ENCODE assay signal across 1 cellular context in genomic region chr10:124724279-124725027, GRCh38.
TF ChIP-seq lines count a peak whose summit lies in the region.

No MANE protein-coding gene starts in this region.

TF ChIP-seq in HepG2, 621 proteins besides CTCF, POLR2A, EP300 and RAD21 (continued from another document and continues in another):
- TF ChIP-seq PHF20 (CRISPR knock-in tag; IDR thresholded peaks at IDR 0.05) (no peak), ZNF569 (CRISPR knock-in tag; IDR thresholded peaks at IDR 0.05; ENCODE audit: borderline replicate concordance) (no peak), MXI1 (IDR thresholded peaks at IDR 0.05; ENCODE audit: borderline replicate concordance, low read depth, low read length) (no peak), GTF2F1 (IDR thresholded peaks at IDR 0.05; ENCODE audit: low read length) (no peak), ZNF414 (CRISPR knock-in tag; IDR thresholded peaks at IDR 0.05) (no peak), FIP1L1 (IDR thresholded peaks at IDR 0.05; ENCODE audit: borderline replicate concordance, insufficient read depth, low read depth, low read length) (no peak), ZFP36L1 (CRISPR knock-in tag; IDR thresholded peaks at IDR 0.05) (no peak), NFYC (CRISPR knock-in tag; IDR thresholded peaks at IDR 0.05) (no peak), TFDP2 (CRISPR knock-in tag; IDR thresholded peaks at IDR 0.05) (no peak), SMARCC2 (IDR thresholded peaks at IDR 0.05) (no peak), GABPB1 (CRISPR knock-in tag; IDR thresholded peaks at IDR 0.05) (no peak), KIAA2018 (CRISPR knock-in tag; IDR thresholded peaks at IDR 0.05; ENCODE audit: borderline replicate concordance) (no peak), ZNF792 (CRISPR knock-in tag; IDR thresholded peaks at IDR 0.05) (no peak), SNAPC4 (CRISPR knock-in tag; IDR thresholded peaks at IDR 0.05) (no peak), ZNF513 (CRISPR knock-in tag; conservative IDR thresholded peaks at IDR 0.05) (no peak), SMYD3 (CRISPR knock-in tag; IDR thresholded peaks at IDR 0.05) (no peak), ZNF44 (CRISPR knock-in tag; IDR thresholded peaks at IDR 0.05) (no peak), PBX3 (CRISPR knock-in tag; IDR thresholded peaks at IDR 0.05; ENCODE audit: borderline replicate concordance) (no peak), PLSCR1 (CRISPR knock-in tag; IDR thresholded peaks at IDR 0.05; ENCODE audit: borderline replicate concordance) (no peak), HNRNPLL (IDR thresholded peaks at IDR 0.05; ENCODE audit: low read depth, low read length, poor library complexity, severe bottlenecking) (no peak), NCOA2 (CRISPR knock-in tag; IDR thresholded peaks at IDR 0.05) (peak; percentile 65; the same call in 1 of the 2 replicates), ESRRA (CRISPR knock-in tag; IDR thresholded peaks at IDR 0.05; ENCODE audit: low read depth) (no peak), ZNF318 (CRISPR knock-in tag; IDR thresholded peaks at IDR 0.05) (no peak), KLF15 (CRISPR knock-in tag; IDR thresholded peaks at IDR 0.05; ENCODE audit: borderline replicate concordance) (no peak), ZNF563 (CRISPR knock-in tag; IDR thresholded peaks at IDR 0.05) (peak; percentile 56; the same call in 1 of the 2 replicates), SPEN (CRISPR knock-in tag; IDR thresholded peaks at IDR 0.05; ENCODE audit: low read depth) (no peak)
